In the genomic region with DNA sequence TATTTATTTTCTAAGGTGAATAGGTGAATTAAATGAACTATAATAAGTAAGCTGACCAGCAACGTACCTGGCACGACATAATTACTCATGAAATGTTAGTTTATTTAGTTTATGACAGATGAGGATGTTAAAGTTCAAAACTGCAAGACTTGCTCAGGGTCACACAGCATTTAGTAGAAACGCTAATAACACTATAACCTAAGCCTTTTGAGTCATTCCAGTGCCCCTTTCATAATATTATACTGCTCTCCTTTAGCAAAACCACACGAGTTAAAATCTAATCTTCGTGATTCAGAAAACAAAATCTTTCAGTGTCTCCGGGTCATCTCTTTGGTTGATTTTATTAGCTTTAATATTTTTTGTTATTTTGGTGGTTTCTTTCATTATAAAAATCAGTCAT, we compare ENCODE assay signal across 26 cellular contexts.
"Had no signal": no experiment of that assay in that cellular context is flagged by ENCODE, and none has a peak within 500 bp of the region (broad histone marks: within the 10 kb centered on the region; RNA-seq: fewer than 3 reads in every experiment).

No MANE protein-coding gene starts in this region.

- H3K9me3 ChIP-seq: body of pancreas, SJCRH30 had no signal

- H3K9me3 Mint-ChIP-seq: activated naive CD4-positive, alpha-beta T cell treated with anti-CD3 and anti-CD28 coated beads, Interleukin-2, amount 50 U/mL, for 24 hours had no signal

- H3K4me3 ChIP-seq: body of pancreas, SJCRH30 had no signal

- H3K4me3 Mint-ChIP-seq: activated CD8-positive, alpha-beta memory T cell treated with anti-CD3 and anti-CD28 coated beads, Interleukin-2, amount 10 ng/mL, durations not matched to agents 7 days and 5 days; activated naive CD4-positive, alpha-beta T cell treated with anti-CD3 and anti-CD28 coated beads, Interleukin-2, amount 50 U/mL, for 24 hours; activated T-cell treated with anti-CD3 and anti-CD28 coated beads, Interleukin-2, amount 50 U/mL, for 24 hours; activated T-helper 1 cell treated with anti-CD3 and anti-CD28 coated beads, Interleukin-12 subunit alpha, Interleukin-12 subunit beta, Interleukin-2, Interleukin-4 antibody, amounts not matched to agents 30 ng/mL and 10 ng/mL and 1 ng/mL, durations not matched to agents 14 hours and 24 hours and 36 hours had no signal

- H3K27ac ChIP-seq: ascending aorta, body of pancreas, KMS-11, RWPE1, SJCRH30 had no signal

- DNase-seq: activated CD4-positive, alpha-beta T cell treated with anti-CD3 and anti-CD28 coated beads for 4 hours; activated CD4-positive, alpha-beta T cell treated with anti-CD3 and anti-CD28 coated beads, Interleukin-2, amount 50 U/mL, for 4 hours; activated CD8-positive, alpha-beta memory T cell treated with anti-CD3 and anti-CD28 coated beads, Interleukin-2, amount 10 ng/mL, durations not matched to agents 7 days and 5 days; activated effector memory CD4-positive, alpha-beta T cell treated with Interleukin-2 at 50 U/mL for 16 hours; activated naive CD4-positive, alpha-beta T cell; activated T-cell treated with anti-CD3 and anti-CD28 coated beads, Interleukin-2, amount 50 U/mL, for 24 hours; amniotic stem cell; body of pancreas; NCI-H1092; NCI-H1694; NCI-H2029 treated with DMSO at 0.1 percent for 48 hours; NCI-H345; NCI-H510A; NCI-H526 treated with DMSO at 0.1 percent for 48 hours; NCI-H82; Right ventricle myocardium superior; SJCRH30; SK-N-SH; T-helper 1 cell had no signal

- ATAC-seq: activated CD4-positive, CD25-positive, alpha-beta regulatory T cell treated with anti-CD3 and anti-CD28 coated beads, Interleukin-2, amount 50 U/mL, for 24 hours; activated CD8-positive, alpha-beta memory T cell treated with anti-CD3 and anti-CD28 coated beads, Interleukin-2, amount 10 ng/mL, durations not matched to agents 7 days and 5 days; body of pancreas; Panc1 had no signal

- H3K27me3 Mint-ChIP-seq: activated CD8-positive, alpha-beta memory T cell treated with anti-CD3 and anti-CD28 coated beads, Interleukin-2, amount 10 ng/mL, durations not matched to agents 7 days and 5 days; activated naive CD4-positive, alpha-beta T cell treated with anti-CD3 and anti-CD28 coated beads, Interleukin-2, amount 50 U/mL, for 24 hours; activated T-cell treated with anti-CD3 and anti-CD28 coated beads, Interleukin-2, amount 50 U/mL, for 24 hours had no signal

- H3K27ac Mint-ChIP-seq: activated CD8-positive, alpha-beta memory T cell treated with anti-CD3 and anti-CD28 coated beads, Interleukin-2, amount 10 ng/mL, durations not matched to agents 7 days and 5 days; activated T-cell treated with anti-CD3 and anti-CD28 coated beads, Interleukin-2, amount 50 U/mL, for 24 hours; activated T-helper 1 cell treated with anti-CD3 and anti-CD28 coated beads, Interleukin-12 subunit alpha, Interleukin-12 subunit beta, Interleukin-2, Interleukin-4 antibody, amounts not matched to agents 30 ng/mL and 10 ng/mL and 1 ng/mL, durations not matched to agents 14 hours and 24 hours and 36 hours had no signal

- H3K4me1 Mint-ChIP-seq: activated CD8-positive, alpha-beta memory T cell treated with anti-CD3 and anti-CD28 coated beads, Interleukin-2, amount 10 ng/mL, durations not matched to agents 7 days and 5 days had no signal

- H3K27me3 ChIP-seq: ascending aorta, body of pancreas, SJCRH30 had no signal
